ENCODE assay signal across 10 cellular contexts in the genomic region with DNA sequence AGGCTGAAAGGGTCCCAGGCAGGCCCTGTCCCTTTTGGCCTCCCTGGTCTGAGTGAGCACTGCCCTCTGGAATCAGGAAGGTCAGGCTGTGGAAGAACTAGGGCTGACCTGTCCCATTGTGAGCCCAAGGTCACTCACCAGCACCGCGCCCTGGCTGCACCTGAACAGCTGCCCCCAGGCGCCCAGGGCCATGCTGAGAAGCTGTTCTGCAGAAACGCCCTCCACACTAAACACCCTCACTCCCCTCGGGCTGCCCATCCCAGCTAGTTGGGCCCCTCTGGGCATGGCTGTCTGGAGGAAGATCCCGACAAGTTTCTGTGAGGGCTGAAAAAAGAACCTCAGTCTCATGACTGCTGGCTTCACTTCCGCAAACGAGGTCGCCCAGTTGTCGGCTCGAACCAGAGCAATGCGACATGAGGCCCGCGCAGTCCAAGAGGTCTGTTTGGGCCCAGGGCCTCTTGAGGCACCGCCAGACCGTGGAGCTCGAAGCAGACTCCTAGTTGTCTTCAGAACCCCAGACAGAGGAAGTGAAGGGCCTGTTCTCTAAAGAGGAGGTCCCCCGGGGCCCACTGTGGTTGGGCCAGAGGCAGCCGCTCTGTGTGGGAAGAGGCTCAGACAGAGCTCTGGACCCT.
DNase-seq lines count a peak whose midpoint lies in the region; ATAC-seq and FAIRE-seq lines count a peak whose summit lies in the region.
"Had no signal": no experiment of that assay in that cellular context is flagged by ENCODE, and none has a peak within 500 bp of the region (broad histone marks: within the 10 kb centered on the region; RNA-seq: fewer than 3 reads in every experiment).

No MANE protein-coding gene starts in this region.

- no peak overlapping the region for H3K14ac ChIP-seq in mesenchymal stem cell (ENCODE audit: low read length in 2 of 2)

- H3K23ac ChIP-seq in mesenchymal stem cell (ENCODE audit: low read length in 2 of 2) = no peak overlapping the region

- no peak overlapping the region for H3K4ac ChIP-seq in mesenchymal stem cell (ENCODE audit: low read depth in 1 of 2, low read length in 2 of 2)

- WGBS in mesenchymal stem cell = 79% methylated on average over 19 of the region's 19 CpGs

- FAIRE-seq in GM18507 (lab: Jason Lieb, UNC) = peak; percentile 95
- FAIRE-seq: endometrium had no signal

- no peaks in the 10 kb centered on the region for H3K4me1 ChIP-seq in mesenchymal stem cell (ENCODE audit: control insufficient read depth, insufficient read depth, low read depth, low read length)

- no peak overlapping the region for H3K18ac ChIP-seq in mesenchymal stem cell (ENCODE audit: low read depth in 1 of 2, low read length in 2 of 2)

- no peak overlapping the region for H2AK5ac ChIP-seq in mesenchymal stem cell (ENCODE audit: low read length, severe bottlenecking)

- H3K27ac ChIP-seq in mesenchymal stem cell (ENCODE audit: low read length, poor library complexity, severe bottlenecking) = no peak overlapping the region

- peak overlapping the region; percentile 12 for H4K91ac ChIP-seq in mesenchymal stem cell (ENCODE audit: low read length)

- ATAC-seq in GM21515 (IDR thresholded peaks at IDR 0.05; ENCODE audit: unreplicated experiment) = peak; percentile 85
- ATAC-seq in HG03432 (IDR thresholded peaks at IDR 0.05; ENCODE audit: unreplicated experiment) = peak; percentile 89

- no peaks in the 10 kb centered on the region for H3K9me3 ChIP-seq in mesenchymal stem cell (ENCODE audit: control insufficient read depth, low read length)

- no peak overlapping the region for H3K4me3 ChIP-seq in mesenchymal stem cell (ENCODE audit: insufficient read depth in 1 of 2, low read depth in 1 of 2, low read length in 2 of 2)

- no peak overlapping the region for H3K9ac ChIP-seq in mesenchymal stem cell (ENCODE audit: low read length)

- no peak overlapping the region for H2BK15ac ChIP-seq in mesenchymal stem cell (ENCODE audit: low read depth, poor library complexity, severe bottlenecking)

- no peaks in the 10 kb centered on the region for H3K79me1 ChIP-seq in mesenchymal stem cell (replicated peaks; ENCODE audit: low read length, poor library complexity, severe bottlenecking)

- no peaks in the 10 kb centered on the region for H3K36me3 ChIP-seq in mesenchymal stem cell (ENCODE audit: control insufficient read depth in 1 of 2, insufficient read depth in 2 of 2, low read depth in 1 of 2, low read length in 2 of 2)

- DNase-seq in GM18507 (ENCODE audit: extremely low spot score, insufficient read length, low read depth) = peak; percentile 58
- DNase-seq in mesenchymal stem cell = no peak
- no peak for DNase-seq in T1000 (lab: John Stamatoyannopoulos, UW)
- DNase-seq in NCI-H345 (lab: John Stamatoyannopoulos, UW) = no peak
- no peak for DNase-seq in inferior parietal cortex (ENCODE audit: extremely low spot score)
- no peak for DNase-seq in stimulated activated CD4-positive, alpha-beta T cell treated with anti-CD3 and anti-CD28 coated beads, Interleukin-2, amount 100 ng/mL, for 48 hours
- DNase-seq: NCI-H82 had no signal

- H2BK120ac ChIP-seq in mesenchymal stem cell (ENCODE audit: low read depth, low read length) = no peak overlapping the region

- H2BK5ac ChIP-seq in mesenchymal stem cell (ENCODE audit: low read depth, low read length, poor library complexity, severe bottlenecking) = no peak overlapping the region

- H2AFZ ChIP-seq in mesenchymal stem cell (ENCODE audit: low read depth, low read length) = no peak overlapping the region

- no peak overlapping the region for H3K4me2 ChIP-seq in mesenchymal stem cell (ENCODE audit: low read length, poor library complexity, severe bottlenecking)

- H3K27me3 ChIP-seq in mesenchymal stem cell (ENCODE audit: control insufficient read depth in 1 of 2, insufficient read depth in 1 of 2, low read length in 2 of 2) = peaks cover 13 to 45% of the 10 kb centered on the region in 2 experiments

- no peak overlapping the region for H4K8ac ChIP-seq in mesenchymal stem cell (ENCODE audit: low read length)

- no peak overlapping the region for H2BK12ac ChIP-seq in mesenchymal stem cell (ENCODE audit: low read length in 2 of 2)
